Comparison of ENCODE assay signal across 8 cellular contexts in genomic region chr1:53220171-53220961, GRCh38. TPM values are rescaled to one million over a fixed set of nuclear protein-coding genes. Genes with fewer than 3 reads are reported as not detected.
A peak's percentile ranks its signal among the peaks of the same experiment; 100 is the strongest.
DNase-seq lines count a peak whose midpoint lies in the region; TF ChIP-seq lines count a peak whose summit lies in the region.

TSS of gene CZIB (minus strand) at chr1:53220634. CDS start at chr1:53220575, 59 bp downstream.

- H4K20me1 ChIP-seq in SK-N-SH (ENCODE audit: insufficient read depth): no peaks in the 10 kb centered on the region

- TF ChIP-seq POLR2A in NB4 (IDR thresholded peaks at IDR 0.05; ENCODE audit: extremely low read depth, insufficient read length): peak; percentile 92

- H3K36me3 ChIP-seq in SK-N-SH (replicated peaks in 1 of 2; ENCODE audit: control insufficient read depth in 1 of 2, insufficient read depth in 2 of 2, low read length in 1 of 2): peaks cover 13 to 31% of the 10 kb centered on the region in 2 experiments

- H2AFZ ChIP-seq in SK-N-SH (ENCODE audit: low read depth): peak within 1 kb of the TSS; percentile 77

- H3K27ac Mint-ChIP-seq in HFFc6: peak within 1 kb of the TSS; percentile 97
- H3K27ac Mint-ChIP-seq in activated naive CD4-positive, alpha-beta T cell treated with anti-CD3 and anti-CD28 coated beads, Interleukin-2, amount 50 U/mL, for 24 hours: peak within 1 kb of the TSS; percentile 97

- TF ChIP-seq RAD21 in SK-N-SH (IDR thresholded peaks at IDR 0.05; ENCODE audit: low read length): no peak

- H3K4me1 Mint-ChIP-seq in HFFc6 (ENCODE audit: low read depth): peaks cover 27% of the 10 kb centered on the region
- peaks cover 25% of the 10 kb centered on the region for H3K4me1 Mint-ChIP-seq in activated naive CD4-positive, alpha-beta T cell treated with anti-CD3 and anti-CD28 coated beads, Interleukin-2, amount 50 U/mL, for 24 hours

- H3K27ac ChIP-seq in SK-N-SH (ENCODE audit: low read depth in 2 of 2, low read length in 1 of 2): peak within 1 kb of the TSS; percentile 87 to 94
- peak within 1 kb of the TSS; percentile 91 for H3K27ac ChIP-seq in temporal lobe (ENCODE audit: low read depth, low read length)

- H3K27me3 Mint-ChIP-seq in HFFc6 (ENCODE audit: insufficient read depth): peaks cover 4% of the 10 kb centered on the region; the same call in 1 of the 2 replicates
- no peaks in the 10 kb centered on the region for H3K27me3 Mint-ChIP-seq in activated naive CD4-positive, alpha-beta T cell treated with anti-CD3 and anti-CD28 coated beads, Interleukin-2, amount 50 U/mL, for 24 hours

- no peak for TF ChIP-seq CTCF in HFFc6 (IDR thresholded peaks at IDR 0.05)
- TF ChIP-seq CTCF in NB4 (IDR thresholded peaks at IDR 0.05; ENCODE audit: low read depth, low read length): no peak
- no peak for TF ChIP-seq CTCF in SK-N-SH (IDR thresholded peaks at IDR 0.05)

- 4% methylated on average over 15 of the region's 61 CpGs for WGBS in SK-N-SH (ENCODE audit: low lambda C conversion rate)

- no peaks in the 10 kb centered on the region for H3K9me2 ChIP-seq in SK-N-SH

- peak in 1 of 2 experiments; percentile 26; a peak in 1 of 4 replicates for TF ChIP-seq EP300 in SK-N-SH (IDR thresholded peaks at IDR 0.05; ENCODE audit: borderline replicate concordance in 1 of 2, low read depth in 1 of 2, low read length in 1 of 2)

- H3F3A ChIP-seq in SK-N-SH (replicated peaks; ENCODE audit: insufficient read depth): no peaks in the 10 kb centered on the region

- peaks cover 16% of the 10 kb centered on the region in 2 experiments; a peak in 2 of 4 replicates for H3K4me1 ChIP-seq in SK-N-SH (ENCODE audit: control insufficient read depth in 1 of 2, insufficient read depth in 2 of 2, low read depth in 1 of 2, low read length in 1 of 2)

- peak within 1 kb of the TSS; percentile 89 for H3K4me2 ChIP-seq in SK-N-SH

- H3K4me3 ChIP-seq in NB4 (ENCODE audit: low read depth, low read length): peak within 1 kb of the TSS; percentile 96
- peak within 1 kb of the TSS; percentile 63 to 77 for H3K4me3 ChIP-seq in SK-N-SH (ENCODE audit: low read depth in 2 of 2, low read length in 1 of 2)

- 0 out of 2 replicates have a peak, but pooled peaks cover 11% of the 10 kb centered on the region for H3K36me3 Mint-ChIP-seq in HFFc6 (ENCODE audit: low read depth)
- H3K36me3 Mint-ChIP-seq in activated naive CD4-positive, alpha-beta T cell treated with anti-CD3 and anti-CD28 coated beads, Interleukin-2, amount 50 U/mL, for 24 hours: no peaks in the 10 kb centered on the region

- H3K9me3 Mint-ChIP-seq in HFFc6: no peaks in the 10 kb centered on the region
- H3K9me3 Mint-ChIP-seq in activated naive CD4-positive, alpha-beta T cell treated with anti-CD3 and anti-CD28 coated beads, Interleukin-2, amount 50 U/mL, for 24 hours: no peaks in the 10 kb centered on the region

- peak within 1 kb of the TSS; percentile 84 for H3K9ac ChIP-seq in SK-N-SH

- peaks cover 17% of the 10 kb centered on the region; the same call in 1 of the 2 replicates for H3K79me2 ChIP-seq in SK-N-SH (ENCODE audit: insufficient read depth)

- H3K9me3 ChIP-seq in SK-N-SH: no peaks in the 10 kb centered on the region

- DNase-seq in GM04503 (ENCODE audit: low read depth) (peak; percentile 60), HFFc6 (peak; percentile 87), NB4 (ENCODE audit: low read depth) (peak; percentile 92), SK-N-SH (peak; percentile 97), globus pallidus (ENCODE audit: low spot score) (peak; percentile 84), occipital lobe (lab: John Stamatoyannopoulos, UW) (peak; percentile 91)

- H3K4me3 Mint-ChIP-seq in HFFc6: peak within 1 kb of the TSS; percentile 95
- peak within 1 kb of the TSS; percentile 91 for H3K4me3 Mint-ChIP-seq in activated naive CD4-positive, alpha-beta T cell treated with anti-CD3 and anti-CD28 coated beads, Interleukin-2, amount 50 U/mL, for 24 hours

- H3K27me3 ChIP-seq in SK-N-SH (ENCODE audit: insufficient read depth): no peaks in the 10 kb centered on the region

- POLR2A ChIA-PET in SK-N-SH (lab: Yijun Ruan, JAX): interaction anchor here (1.0 to 1.5 kb wide), 3 partner anchors 9 to 38 kb away, joined by 3 read pairs; partner anchors contain the start of gene MAGOH

- CTCF ChIA-PET in SK-N-SH (lab: Yijun Ruan, JAX): interaction anchor here (0.7 to 1.4 kb wide), 3 partner anchors 16 to 58 kb away, joined by 3 read pairs; partner anchors contain the start of gene MAGOH

TF ChIP-seq in SK-N-SH, 30 proteins besides CTCF, POLR2A, EP300 and RAD21 (continues in another document):
- TF ChIP-seq GATA2 (CRISPR knock-in tag; IDR thresholded peaks at IDR 0.05) (no peak), YY1 (IDR thresholded peaks at IDR 0.05; ENCODE audit: low read depth) (peak; percentile 60; the same call in 1 of the 2 replicates), MXI1 (IDR thresholded peaks at IDR 0.05; ENCODE audit: low read depth, low read length) (peak; percentile 92), RCOR1 (IDR thresholded peaks at IDR 0.05; ENCODE audit: low read length) (0 out of 2 replicates have a peak, but pooled peaks have one; percentile 13), FOXM1 (IDR thresholded peaks at IDR 0.05; ENCODE audit: low read depth) (no peak), GABPA (IDR thresholded peaks at IDR 0.05; ENCODE audit: low read depth) (peak; percentile 79), POLR2AphosphoS5 (IDR thresholded peaks at IDR 0.05; ENCODE audit: low read depth, low read length) (peak; percentile 93), TCF12 (IDR thresholded peaks at IDR 0.05) (no peak), TEAD4 (IDR thresholded peaks at IDR 0.05; ENCODE audit: borderline replicate concordance, insufficient read depth) (no peak), SMC3 (IDR thresholded peaks at IDR 0.05; ENCODE audit: low read depth, low read length) (no peak), FOXJ3 (CRISPR knock-in tag; IDR thresholded peaks at IDR 0.05) (peak; percentile 44; the same call in 1 of the 2 replicates), MEF2A (IDR thresholded peaks at IDR 0.05; ENCODE audit: borderline replicate concordance, low read depth) (no peak), SIN3A (IDR thresholded peaks at IDR 0.05; ENCODE audit: borderline replicate concordance, low read depth, low read length) (peak; percentile 82; the same call in 1 of the 2 replicates), NFIC (IDR thresholded peaks at IDR 0.05; ENCODE audit: borderline replicate concordance) (no peak; the same call in 1 of the 2 replicates), PBX3 (IDR thresholded peaks at IDR 0.05) (no peak; the same call in 1 of the 2 replicates), JUND (IDR thresholded peaks at IDR 0.05) (no peak; the same call in 1 of the 2 replicates), FOSL2 (IDR thresholded peaks at IDR 0.05; ENCODE audit: borderline replicate concordance, low read depth) (no peak), CHD2 (IDR thresholded peaks at IDR 0.05; ENCODE audit: low read length, partially characterized antibody) (peak; percentile 71)
- TF ChIP-seq, protein P1, sequence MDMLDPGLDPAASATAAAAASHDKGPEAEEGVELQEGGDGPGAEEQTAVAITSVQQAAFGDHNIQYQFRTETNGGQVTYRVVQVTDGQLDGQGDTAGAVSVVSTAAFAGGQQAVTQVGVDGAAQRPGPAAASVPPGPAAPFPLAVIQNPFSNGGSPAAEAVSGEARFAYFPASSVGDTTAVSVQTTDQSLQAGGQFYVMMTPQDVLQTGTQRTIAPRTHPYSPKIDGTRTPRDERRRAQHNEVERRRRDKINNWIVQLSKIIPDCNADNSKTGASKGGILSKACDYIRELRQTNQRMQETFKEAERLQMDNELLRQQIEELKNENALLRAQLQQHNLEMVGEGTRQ (IDR thresholded peaks at IDR 0.05; ENCODE audit: borderline replicate concordance, low read depth, low read length): no peak
- TF ChIP-seq, protein P2, sequence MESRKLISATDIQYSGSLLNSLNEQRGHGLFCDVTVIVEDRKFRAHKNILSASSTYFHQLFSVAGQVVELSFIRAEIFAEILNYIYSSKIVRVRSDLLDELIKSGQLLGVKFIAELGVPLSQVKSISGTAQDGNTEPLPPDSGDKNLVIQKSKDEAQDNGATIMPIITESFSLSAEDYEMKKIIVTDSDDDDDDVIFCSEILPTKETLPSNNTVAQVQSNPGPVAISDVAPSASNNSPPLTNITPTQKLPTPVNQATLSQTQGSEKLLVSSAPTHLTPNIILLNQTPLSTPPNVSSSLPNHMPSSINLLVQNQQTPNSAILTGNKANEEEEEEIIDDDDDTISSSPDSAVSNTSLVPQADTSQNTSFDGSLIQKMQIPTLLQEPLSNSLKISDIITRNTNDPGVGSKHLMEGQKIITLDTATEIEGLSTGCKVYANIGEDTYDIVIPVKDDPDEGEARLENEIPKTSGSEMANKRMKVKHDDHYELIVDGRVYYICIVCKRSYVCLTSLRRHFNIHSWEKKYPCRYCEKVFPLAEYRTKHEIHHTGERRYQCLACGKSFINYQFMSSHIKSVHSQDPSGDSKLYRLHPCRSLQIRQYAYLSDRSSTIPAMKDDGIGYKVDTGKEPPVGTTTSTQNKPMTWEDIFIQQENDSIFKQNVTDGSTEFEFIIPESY (IDR thresholded peaks at IDR 0.05; ENCODE audit: borderline replicate concordance, low read depth): 0 out of 2 replicates have a peak, but pooled peaks have one; percentile 45

RNA-seq across cellular contexts. Expression of gene CZIB, which starts in this region (rescaled TPM):
- total RNA-seq in HFFc6 (2021; fragmentation: NEBNext Ultra II Directional; extraction: Animal tissue kit (Norgen Biotek cat#: 25700)): 10 to 100 TPM; 44.6 to 54.9 (median 49.6) TPM
- 69.0 and 77.0 TPM in 2 replicates for polyA plus RNA-seq in SK-N-SH (2012; rRNA removed)
- 63.3 and 64.2 TPM in 2 replicates for polyA plus RNA-seq in SK-N-SH (2012; cell fraction: cytosol; rRNA removed)
- 77.6 and 114 TPM in 2 replicates for polyA plus RNA-seq in SK-N-SH (2012; cell fraction: nucleus; rRNA removed)
- 48.4 TPM for total RNA-seq in occipital lobe
- 28.5 TPM for total RNA-seq in temporal lobe

Comparison
In these comparisons a context has a peak if more than half of its experiments do, and no peak if none do; other contexts are left out.
1. Peak in every context shown above with its lines: DNase-seq, H3K4me3 ChIP-seq and H3K27ac ChIP-seq.